Comparison of ENCODE assay signal across 1 cellular context in the genomic region with DNA sequence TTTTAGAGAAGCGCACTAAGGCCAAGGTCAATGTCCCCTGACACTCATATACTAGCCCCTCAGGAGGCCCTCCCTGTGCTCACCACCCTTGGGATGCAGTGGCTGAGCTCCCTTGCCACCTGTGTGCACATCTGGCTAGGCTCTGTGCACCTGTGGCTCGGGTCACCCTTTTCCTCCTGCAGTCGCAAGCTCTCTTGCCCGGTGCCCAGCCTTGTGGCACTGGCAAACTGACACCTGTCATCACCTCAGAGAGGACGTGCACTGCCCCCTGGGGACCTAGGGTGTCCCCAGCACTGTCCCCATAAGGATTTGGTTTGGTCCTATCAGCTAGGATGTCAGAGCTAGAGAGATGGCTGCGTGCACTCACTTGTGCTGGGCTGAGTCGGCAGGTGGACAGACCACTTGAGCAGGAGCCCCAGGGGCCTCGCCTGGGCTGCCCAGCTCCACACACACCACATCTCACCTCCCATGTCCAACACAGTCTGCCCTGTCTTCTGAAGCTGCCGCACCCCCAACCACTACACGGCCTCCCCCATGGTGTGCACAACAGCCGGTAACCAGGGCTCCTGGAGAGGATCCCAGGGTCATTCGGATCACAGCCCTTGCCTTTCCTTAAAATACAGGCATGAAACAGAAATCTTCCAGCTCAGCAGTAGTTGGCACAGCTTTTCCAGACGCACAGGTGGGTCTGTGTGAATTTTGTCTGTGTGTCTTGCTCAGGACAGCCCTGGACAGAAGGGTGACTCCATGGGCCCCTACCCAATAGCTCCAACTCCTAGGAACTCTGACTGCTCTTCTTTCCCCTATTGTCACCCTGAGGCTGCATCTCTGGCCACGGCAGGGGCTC.
TF ChIP-seq lines count a peak whose summit lies in the region.

No MANE protein-coding gene starts in this region.

TF ChIP-seq in WTC11, 78 proteins besides CTCF, POLR2A, EP300 and RAD21 (continued from another document):
- TF ChIP-seq, protein P1, sequence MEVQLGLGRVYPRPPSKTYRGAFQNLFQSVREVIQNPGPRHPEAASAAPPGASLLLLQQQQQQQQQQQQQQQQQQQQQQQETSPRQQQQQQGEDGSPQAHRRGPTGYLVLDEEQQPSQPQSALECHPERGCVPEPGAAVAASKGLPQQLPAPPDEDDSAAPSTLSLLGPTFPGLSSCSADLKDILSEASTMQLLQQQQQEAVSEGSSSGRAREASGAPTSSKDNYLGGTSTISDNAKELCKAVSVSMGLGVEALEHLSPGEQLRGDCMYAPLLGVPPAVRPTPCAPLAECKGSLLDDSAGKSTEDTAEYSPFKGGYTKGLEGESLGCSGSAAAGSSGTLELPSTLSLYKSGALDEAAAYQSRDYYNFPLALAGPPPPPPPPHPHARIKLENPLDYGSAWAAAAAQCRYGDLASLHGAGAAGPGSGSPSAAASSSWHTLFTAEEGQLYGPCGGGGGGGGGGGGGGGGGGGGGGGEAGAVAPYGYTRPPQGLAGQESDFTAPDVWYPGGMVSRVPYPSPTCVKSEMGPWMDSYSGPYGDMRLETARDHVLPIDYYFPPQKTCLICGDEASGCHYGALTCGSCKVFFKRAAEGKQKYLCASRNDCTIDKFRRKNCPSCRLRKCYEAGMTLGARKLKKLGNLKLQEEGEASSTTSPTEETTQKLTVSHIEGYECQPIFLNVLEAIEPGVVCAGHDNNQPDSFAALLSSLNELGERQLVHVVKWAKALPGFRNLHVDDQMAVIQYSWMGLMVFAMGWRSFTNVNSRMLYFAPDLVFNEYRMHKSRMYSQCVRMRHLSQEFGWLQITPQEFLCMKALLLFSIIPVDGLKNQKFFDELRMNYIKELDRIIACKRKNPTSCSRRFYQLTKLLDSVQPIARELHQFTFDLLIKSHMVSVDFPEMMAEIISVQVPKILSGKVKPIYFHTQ (CRISPR knock-in tag; IDR thresholded peaks at IDR 0.05), result no peak
- TF ChIP-seq, protein P2, sequence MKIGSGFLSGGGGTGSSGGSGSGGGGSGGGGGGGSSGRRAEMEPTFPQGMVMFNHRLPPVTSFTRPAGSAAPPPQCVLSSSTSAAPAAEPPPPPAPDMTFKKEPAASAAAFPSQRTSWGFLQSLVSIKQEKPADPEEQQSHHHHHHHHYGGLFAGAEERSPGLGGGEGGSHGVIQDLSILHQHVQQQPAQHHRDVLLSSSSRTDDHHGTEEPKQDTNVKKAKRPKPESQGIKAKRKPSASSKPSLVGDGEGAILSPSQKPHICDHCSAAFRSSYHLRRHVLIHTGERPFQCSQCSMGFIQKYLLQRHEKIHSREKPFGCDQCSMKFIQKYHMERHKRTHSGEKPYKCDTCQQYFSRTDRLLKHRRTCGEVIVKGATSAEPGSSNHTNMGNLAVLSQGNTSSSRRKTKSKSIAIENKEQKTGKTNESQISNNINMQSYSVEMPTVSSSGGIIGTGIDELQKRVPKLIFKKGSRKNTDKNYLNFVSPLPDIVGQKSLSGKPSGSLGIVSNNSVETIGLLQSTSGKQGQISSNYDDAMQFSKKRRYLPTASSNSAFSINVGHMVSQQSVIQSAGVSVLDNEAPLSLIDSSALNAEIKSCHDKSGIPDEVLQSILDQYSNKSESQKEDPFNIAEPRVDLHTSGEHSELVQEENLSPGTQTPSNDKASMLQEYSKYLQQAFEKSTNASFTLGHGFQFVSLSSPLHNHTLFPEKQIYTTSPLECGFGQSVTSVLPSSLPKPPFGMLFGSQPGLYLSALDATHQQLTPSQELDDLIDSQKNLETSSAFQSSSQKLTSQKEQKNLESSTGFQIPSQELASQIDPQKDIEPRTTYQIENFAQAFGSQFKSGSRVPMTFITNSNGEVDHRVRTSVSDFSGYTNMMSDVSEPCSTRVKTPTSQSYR (CRISPR knock-in tag; IDR thresholded peaks at IDR 0.05), result no peak
- TF ChIP-seq ZNF138 (CRISPR knock-in tag; conservative IDR thresholded peaks at IDR 0.05) (no peak), IRF1 (CRISPR knock-in tag; IDR thresholded peaks at IDR 0.05) (no peak)
- TF ChIP-seq, protein P3, sequence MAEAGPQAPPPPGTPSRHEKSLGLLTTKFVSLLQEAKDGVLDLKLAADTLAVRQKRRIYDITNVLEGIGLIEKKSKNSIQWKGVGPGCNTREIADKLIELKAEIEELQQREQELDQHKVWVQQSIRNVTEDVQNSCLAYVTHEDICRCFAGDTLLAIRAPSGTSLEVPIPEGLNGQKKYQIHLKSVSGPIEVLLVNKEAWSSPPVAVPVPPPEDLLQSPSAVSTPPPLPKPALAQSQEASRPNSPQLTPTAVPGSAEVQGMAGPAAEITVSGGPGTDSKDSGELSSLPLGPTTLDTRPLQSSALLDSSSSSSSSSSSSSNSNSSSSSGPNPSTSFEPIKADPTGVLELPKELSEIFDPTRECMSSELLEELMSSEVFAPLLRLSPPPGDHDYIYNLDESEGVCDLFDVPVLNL (CRISPR knock-in tag; IDR thresholded peaks at IDR 0.05; ENCODE audit: borderline replicate concordance, low read depth), result no peak
